ENCODE assay signal across 1 cellular context in the genomic region with DNA sequence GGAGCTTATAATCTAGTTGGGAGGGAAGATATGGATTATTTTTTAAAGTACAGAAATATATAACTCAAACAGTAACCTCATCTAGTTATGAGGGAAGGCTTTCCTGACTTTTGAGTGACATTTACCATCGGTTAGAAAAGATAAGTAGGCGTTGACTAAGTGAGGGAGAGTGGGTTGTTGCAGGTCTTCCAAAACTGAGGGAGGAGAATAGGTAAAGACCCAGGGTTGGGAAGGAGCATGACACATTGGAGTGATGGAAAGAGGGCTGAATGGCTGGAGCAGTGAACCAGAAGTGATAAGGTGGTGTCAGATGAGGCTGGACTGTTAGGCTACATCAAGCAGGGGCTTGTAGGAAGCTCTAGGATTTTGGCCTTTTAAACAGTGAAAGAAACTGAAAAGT.
TF ChIP-seq lines count a peak whose summit lies in the region.

No MANE protein-coding gene starts in this region.

TF ChIP-seq in IMR-90, 13 proteins besides CTCF, POLR2A, EP300 and RAD21 (continued from another document):
- TF ChIP-seq, protein P1, sequence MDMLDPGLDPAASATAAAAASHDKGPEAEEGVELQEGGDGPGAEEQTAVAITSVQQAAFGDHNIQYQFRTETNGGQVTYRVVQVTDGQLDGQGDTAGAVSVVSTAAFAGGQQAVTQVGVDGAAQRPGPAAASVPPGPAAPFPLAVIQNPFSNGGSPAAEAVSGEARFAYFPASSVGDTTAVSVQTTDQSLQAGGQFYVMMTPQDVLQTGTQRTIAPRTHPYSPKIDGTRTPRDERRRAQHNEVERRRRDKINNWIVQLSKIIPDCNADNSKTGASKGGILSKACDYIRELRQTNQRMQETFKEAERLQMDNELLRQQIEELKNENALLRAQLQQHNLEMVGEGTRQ (IDR thresholded peaks at IDR 0.05; ENCODE audit: low read depth, low read length): no peak
- no peak for TF ChIP-seq RCOR1 (IDR thresholded peaks at IDR 0.05; ENCODE audit: insufficient replicate concordance, low read length)
- no peak for TF ChIP-seq BHLHE40 (IDR thresholded peaks at IDR 0.05; ENCODE audit: low read depth, low read length)
TF ChIP-seq in IMR-90: peak in this region for 0.
